Comparison of ENCODE assay signal across 1 cellular context in the genomic region with DNA sequence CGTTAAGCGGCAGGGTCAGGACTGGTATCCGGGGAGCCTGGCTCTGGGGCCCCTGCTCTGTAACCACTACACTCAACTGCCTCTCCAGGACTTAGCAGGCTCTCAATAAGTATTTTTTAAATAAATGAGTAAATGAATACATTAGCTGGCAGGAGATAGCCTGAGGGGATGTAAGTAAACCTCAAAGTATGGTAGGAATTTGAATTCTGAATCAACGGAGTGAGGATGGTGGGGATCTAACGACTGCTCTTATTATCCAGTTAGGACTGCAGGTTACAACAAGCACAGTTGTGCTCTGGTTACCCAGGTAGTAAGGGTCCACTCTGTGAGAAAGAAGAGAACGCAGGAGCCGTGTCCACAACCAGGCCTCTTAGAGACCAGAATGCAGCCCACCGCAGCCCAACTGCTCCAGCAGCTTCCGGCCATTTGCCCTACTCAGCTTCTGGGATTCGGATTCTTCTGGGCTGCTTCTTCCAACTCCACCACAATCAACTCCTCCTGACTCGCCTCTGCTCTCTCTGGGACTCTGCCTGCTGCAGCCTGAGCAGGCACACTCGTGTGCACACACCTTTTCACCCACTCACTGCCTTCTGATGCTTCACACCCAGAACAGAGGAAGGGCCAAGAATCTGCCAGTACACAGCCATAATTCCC.
TF ChIP-seq lines count a peak whose summit lies in the region.

No MANE protein-coding gene starts in this region.

TF ChIP-seq in IMR-90, 13 proteins besides CTCF, POLR2A, EP300 and RAD21 (continued from another document):
- TF ChIP-seq RFX5 (IDR thresholded peaks at IDR 0.05; ENCODE audit: low read depth, low read length) = no peak
- TF ChIP-seq CHD1 (IDR thresholded peaks at IDR 0.05; ENCODE audit: low read depth, low read length) = no peak
- TF ChIP-seq MAZ (IDR thresholded peaks at IDR 0.05; ENCODE audit: borderline replicate concordance, low read depth, low read length) = no peak
- TF ChIP-seq NFE2L2 (IDR thresholded peaks at IDR 0.05; ENCODE audit: low read depth, low read length) = no peak
- TF ChIP-seq FOS (IDR thresholded peaks at IDR 0.05; ENCODE audit: low read depth, low read length) = no peak
- TF ChIP-seq, protein P1, sequence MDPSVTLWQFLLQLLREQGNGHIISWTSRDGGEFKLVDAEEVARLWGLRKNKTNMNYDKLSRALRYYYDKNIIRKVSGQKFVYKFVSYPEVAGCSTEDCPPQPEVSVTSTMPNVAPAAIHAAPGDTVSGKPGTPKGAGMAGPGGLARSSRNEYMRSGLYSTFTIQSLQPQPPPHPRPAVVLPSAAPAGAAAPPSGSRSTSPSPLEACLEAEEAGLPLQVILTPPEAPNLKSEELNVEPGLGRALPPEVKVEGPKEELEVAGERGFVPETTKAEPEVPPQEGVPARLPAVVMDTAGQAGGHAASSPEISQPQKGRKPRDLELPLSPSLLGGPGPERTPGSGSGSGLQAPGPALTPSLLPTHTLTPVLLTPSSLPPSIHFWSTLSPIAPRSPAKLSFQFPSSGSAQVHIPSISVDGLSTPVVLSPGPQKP (IDR thresholded peaks at IDR 0.05; ENCODE audit: borderline replicate concordance, low read depth, low read length) = no peak
- TF ChIP-seq SMC3 (IDR thresholded peaks at IDR 0.05; ENCODE audit: low read depth, low read length) = no peak
- TF ChIP-seq, protein P2, sequence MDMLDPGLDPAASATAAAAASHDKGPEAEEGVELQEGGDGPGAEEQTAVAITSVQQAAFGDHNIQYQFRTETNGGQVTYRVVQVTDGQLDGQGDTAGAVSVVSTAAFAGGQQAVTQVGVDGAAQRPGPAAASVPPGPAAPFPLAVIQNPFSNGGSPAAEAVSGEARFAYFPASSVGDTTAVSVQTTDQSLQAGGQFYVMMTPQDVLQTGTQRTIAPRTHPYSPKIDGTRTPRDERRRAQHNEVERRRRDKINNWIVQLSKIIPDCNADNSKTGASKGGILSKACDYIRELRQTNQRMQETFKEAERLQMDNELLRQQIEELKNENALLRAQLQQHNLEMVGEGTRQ (IDR thresholded peaks at IDR 0.05; ENCODE audit: low read depth, low read length) = no peak
- no peak for TF ChIP-seq MAFK (IDR thresholded peaks at IDR 0.05; ENCODE audit: low read depth, low read length)
- no peak for TF ChIP-seq MXI1 (IDR thresholded peaks at IDR 0.05; ENCODE audit: borderline replicate concordance, low read depth, low read length)
